Comparison of ENCODE assay signal across 20 cellular contexts in genomic region chr6:20154778-20155177, GRCh38. TPM values are rescaled to one million over a fixed set of nuclear protein-coding genes. Genes with fewer than 3 reads are reported as not detected.
DNase-seq lines count a peak whose midpoint lies in the region; ATAC-seq and TF ChIP-seq lines count a peak whose summit lies in the region.
"Had no signal": no experiment of that assay in that cellular context is flagged by ENCODE, and none has a peak within 500 bp of the region (broad histone marks: within the 10 kb centered on the region; RNA-seq: fewer than 3 reads in every experiment).

No MANE protein-coding gene starts in this region.

- DNase-seq in kidney tubule cell (ENCODE audit: low spot score) (peak; percentile 59), renal cortical epithelial cell (ENCODE audit: low read depth) (peak; percentile 38), transverse colon (no peak), PC-3 (no peak), C1 segment of cervical spinal cord (lab: John Stamatoyannopoulos, UW) (no peak)
- DNase-seq in activated effector memory CD4-positive, alpha-beta T cell treated with Interleukin-2 at 50 U/mL for 16 hours, result no peak
- DNase-seq in activated CD4-positive, alpha-beta T cell treated with anti-CD3 and anti-CD28 coated beads, Interleukin-2, amount 50 U/mL, for 1 hour, result no peak
- DNase-seq: 8988T; ACHN; AML-193; BE2C; CD4-positive, alpha-beta memory T cell; COR-L47; DMS153; DND-41; GOT3; HCEC 1CT had no signal

- H4K20me1 ChIP-seq in PC-3 (ENCODE audit: low read length), result no peaks in the 10 kb centered on the region
- H4K20me1 ChIP-seq: BLaER1 treated with 17β-estradiol and CSF1 and Interleukin-3, amounts not matched to agents 10 nM and 100 nM had no signal

- TF ChIP-seq CTCF in transverse colon (IDR thresholded peaks at IDR 0.05), result no peak
- TF ChIP-seq CTCF in PC-3 (conservative IDR thresholded peaks at IDR 0.05; ENCODE audit: low read depth, low read length), result no peak

- H2AFZ ChIP-seq in PC-3 (ENCODE audit: low read length), result no peak overlapping the region

- no peak for TF ChIP-seq POLR2A in transverse colon (IDR thresholded peaks at IDR 0.05)

- peaks cover 0 to 7% (median 0%) of the 10 kb centered on the region in 4 donors for H3K36me3 ChIP-seq in transverse colon
- no peaks in the 10 kb centered on the region for H3K36me3 ChIP-seq in PC-3 (ENCODE audit: low read depth, low read length)
- H3K36me3 ChIP-seq: BE2C had no signal

- TF ChIP-seq EP300 in transverse colon (IDR thresholded peaks at IDR 0.05; ENCODE audit: low read depth), result no peak

- H3K9ac ChIP-seq in PC-3 (ENCODE audit: low read length), result no peak overlapping the region
- H3K9ac ChIP-seq: BLaER1 treated with 17β-estradiol and CSF1 and Interleukin-3, amounts not matched to agents 10 nM and 100 nM had no signal

- H3K4me2 ChIP-seq in PC-3 (ENCODE audit: low read length), result no peak overlapping the region
- H3K4me2 ChIP-seq: A549; BLaER1 treated with 17β-estradiol and CSF1 and Interleukin-3, amounts not matched to agents 10 nM and 100 nM had no signal

- peak overlapping the region in 3 of 4 donors; percentile 31 to 38 (median 31) for H3K27ac ChIP-seq in transverse colon
- no peak overlapping the region for H3K27ac ChIP-seq in PC-3 (ENCODE audit: low read length)
- H3K27ac ChIP-seq: A549; BLaER1 treated with 17β-estradiol and CSF1 and Interleukin-3, amounts not matched to agents 10 nM and 100 nM had no signal

- in situ Hi-C loops in transverse colon (cut with MboI; ENCODE audit: low pct_ligation_motif_present in 1 of 4, low pct_unique_long_range_greater_than_20kb in 1 of 4, low sequenced_read_pairs in 3 of 4), result no loop called here

- H3K9me3 ChIP-seq in transverse colon, result no peaks in the 10 kb centered on the region
- H3K9me3 ChIP-seq in PC-3 (ENCODE audit: low read length), result no peaks in the 10 kb centered on the region
- H3K9me3 ChIP-seq: A549, BE2C had no signal

- H3K27me3 ChIP-seq in transverse colon (no peaks in the 10 kb centered on the region), PC-3 (ENCODE audit: low read length) (no peaks in the 10 kb centered on the region)
- H3K27me3 ChIP-seq: BE2C; BLaER1 treated with 17β-estradiol and CSF1 and Interleukin-3, amounts not matched to agents 10 nM and 100 nM had no signal

- H3K4me3 ChIP-seq in transverse colon (no peak overlapping the region), PC-3 (ENCODE audit: low read length) (no peak overlapping the region)
- H3K4me3 ChIP-seq: A549; BLaER1 treated with 17β-estradiol and CSF1 and Interleukin-3, amounts not matched to agents 10 nM and 100 nM had no signal

- BruUV-seq in PC-3 (replicated peaks; lab: Mats Ljungman, UMichigan), result no TSS peak

- H3K4me1 ChIP-seq in transverse colon, result peaks cover 0 to 36% (median 8%) of the 10 kb centered on the region in 4 donors
- H3K4me1 ChIP-seq in PC-3 (ENCODE audit: insufficient read depth, low read length), result no peaks in the 10 kb centered on the region
- H3K4me1 ChIP-seq: A549, BE2C had no signal

- no peaks in the 10 kb centered on the region for H3F3A ChIP-seq in PC-3 (ENCODE audit: low read length, unreplicated experiment)

- ATAC-seq in GM18907 (IDR thresholded peaks at IDR 0.05; ENCODE audit: unreplicated experiment) (peak; percentile 55), PC-3 (no peak)
- ATAC-seq: A549 had no signal

- H3K79me2 ChIP-seq in PC-3 (ENCODE audit: low read length), result no peaks in the 10 kb centered on the region

- intact Hi-C loops in transverse colon (cut with DNase I; ENCODE audit: low total_unique reads) (no loop called here), PC-3 (cut with micrococcal nuclease) (no loop called here)

- CTCF ChIA-PET in PC-3 (lab: Charles Lee), result no interaction called here

- POLR2A ChIA-PET in PC-3 (lab: Charles Lee; ENCODE audit: unreplicated experiment), result no interaction called here

- no peaks in the 10 kb centered on the region for H3K9me2 ChIP-seq in PC-3 (replicated peaks; ENCODE audit: low read length)

- 89 to 100% methylated on average over 3 of the region's 3 CpGs for WGBS in transverse colon (ENCODE audit: low coverage in 1 of 2), 2 donors

RNA-seq across cellular contexts. Expression of gene MBOAT1, which starts 57.5 kb away (rescaled TPM):
- 8.9 and 20.3 TPM in 2 replicates for total RNA-seq in renal cortical epithelial cell
- 10 to 100 TPM; 10.3 to 85.3 (median 66.5) TPM for total RNA-seq in transverse colon
- total RNA-seq in PC-3 (2014; rRNA removed), result 8.4 and 10.3 TPM in 2 replicates

Comparison
In these comparisons a context has a peak if more than half of its experiments do, and no peak if none do; other contexts are left out.
1. DNase-seq: peak in kidney tubule cell (single experiment) and renal cortical epithelial cell (single experiment); none in transverse colon (single experiment), activated effector memory CD4-positive, alpha-beta T cell treated with Interleukin-2 at 50 U/mL for 16 hours (single experiment), activated CD4-positive, alpha-beta T cell treated with anti-CD3 and anti-CD28 coated beads, Interleukin-2, amount 50 U/mL, for 1 hour (single experiment), PC-3 (single experiment) and C1 segment of cervical spinal cord (0 of 14).